In genomic region chr3:52182203-52182602, GRCh38 we compare ENCODE assay signal across 23 cellular contexts. TPM values are rescaled to one million over a fixed set of nuclear protein-coding genes. Genes with fewer than 3 reads are reported as not detected.
A peak's percentile ranks its signal among the peaks of the same experiment; 100 is the strongest.
DNase-seq lines count a peak whose midpoint lies in the region; ATAC-seq and TF ChIP-seq lines count a peak whose summit lies in the region.
"Had no signal": no experiment of that assay in that cellular context is flagged by ENCODE, and none has a peak within 500 bp of the region (broad histone marks: within the 10 kb centered on the region; RNA-seq: fewer than 3 reads in every experiment).

No MANE protein-coding gene starts in this region.

- 88 to 93% methylated on average over 5 to 6 of the region's 6 CpGs for WGBS in thyroid gland, 2 donors
- WGBS in ovary, 3 donors = 77 to 87% (median 85%) methylated on average over 6 of the region's 6 CpGs

- no peaks in the 10 kb centered on the region for H3K9me3 Mint-ChIP-seq in activated CD4-positive, alpha-beta memory T cell treated with anti-CD3 and anti-CD28 coated beads, Interleukin-2, amount 10 ng/mL, durations not matched to agents 7 days and 5 days
- H3K9me3 Mint-ChIP-seq in activated CD4-positive, alpha-beta memory T cell treated with anti-CD3 and anti-CD28 coated beads for 36 hours = no peaks in the 10 kb centered on the region
- H3K9me3 Mint-ChIP-seq in activated CD8-positive, alpha-beta T cell treated with anti-CD3 and anti-CD28 coated beads, Interleukin-2, amount 10 ng/mL, durations not matched to agents 7 days and 5 days (ENCODE audit: insufficient read depth) = no peaks in the 10 kb centered on the region
- H3K9me3 Mint-ChIP-seq: nephron had no signal

- H3K9me3 ChIP-seq in thyroid gland (no peaks in the 10 kb centered on the region), ovary (no peaks in the 10 kb centered on the region)
- H3K9me3 ChIP-seq: BE2C, psoas muscle, thoracic aorta had no signal

- H3K4me1 ChIP-seq in thyroid gland = peaks cover 30 to 33% of the 10 kb centered on the region in 2 donors
- no peaks in the 10 kb centered on the region for H3K4me1 ChIP-seq in ovary (ENCODE audit: insufficient read depth)
- H3K4me1 ChIP-seq: BE2C, psoas muscle had no signal

- POLR2A ChIA-PET in activated CD4-positive, alpha-beta memory T cell treated with anti-CD3 and anti-CD28 coated beads, Interleukin-2, amount 10 ng/mL, durations not matched to agents 7 days and 5 days (lab: Charles Lee) = interaction anchor here (1.4 to 1.9 kb wide), 2 partner anchors 19 to 186 kb away, joined by 3 to 7 read pairs; partner anchors contain the start of gene RPL29
- POLR2A ChIA-PET in activated CD4-positive, alpha-beta memory T cell treated with anti-CD3 and anti-CD28 coated beads for 36 hours (lab: Charles Lee) = interaction anchor here (1.0 kb wide), 1 partner anchor 29 kb away, joined by 3 read pairs; no protein-coding TSS in a partner anchor
- POLR2A ChIA-PET in activated CD8-positive, alpha-beta T cell treated with anti-CD3 and anti-CD28 coated beads, Interleukin-2, amount 10 ng/mL, durations not matched to agents 7 days and 5 days (lab: Charles Lee) = no interaction called here

- CTCF ChIA-PET in activated CD4-positive, alpha-beta memory T cell treated with anti-CD3 and anti-CD28 coated beads, Interleukin-2, amount 10 ng/mL, durations not matched to agents 7 days and 5 days (lab: Charles Lee) = interaction anchor here (0.6 to 1.3 kb wide), 2 partner anchors 9 to 1085 kb away, joined by 3 to 4 read pairs; no protein-coding TSS in a partner anchor
- CTCF ChIA-PET in activated CD4-positive, alpha-beta memory T cell treated with anti-CD3 and anti-CD28 coated beads for 36 hours (lab: Charles Lee) = no interaction called here
- CTCF ChIA-PET in activated CD8-positive, alpha-beta T cell treated with anti-CD3 and anti-CD28 coated beads, Interleukin-2, amount 10 ng/mL, durations not matched to agents 7 days and 5 days (lab: Charles Lee) = interaction anchor here (1.3 kb wide), 1 partner anchor 157 kb away, joined by 5 read pairs; no protein-coding TSS in a partner anchor

- peak overlapping the region; percentile 64 to 94 (median 85) for H3K27ac ChIP-seq in thyroid gland
- H3K27ac ChIP-seq in coronary artery = no peak overlapping the region
- H3K27ac ChIP-seq in ovary = no peak overlapping the region
- H3K27ac ChIP-seq: cardiac muscle cell, psoas muscle, thoracic aorta had no signal

- H3K4me3 Mint-ChIP-seq in activated CD4-positive, alpha-beta memory T cell treated with anti-CD3 and anti-CD28 coated beads, Interleukin-2, amount 10 ng/mL, durations not matched to agents 7 days and 5 days = no peak overlapping the region
- H3K4me3 Mint-ChIP-seq in activated CD4-positive, alpha-beta memory T cell treated with anti-CD3 and anti-CD28 coated beads for 36 hours = no peak overlapping the region
- H3K4me3 Mint-ChIP-seq in activated CD8-positive, alpha-beta T cell treated with anti-CD3 and anti-CD28 coated beads, Interleukin-2, amount 10 ng/mL, durations not matched to agents 7 days and 5 days = no peak overlapping the region
- H3K4me3 Mint-ChIP-seq: nephron had no signal

- H3K36me3 ChIP-seq in thyroid gland = no peaks in the 10 kb centered on the region
- H3K36me3 ChIP-seq in ovary = no peaks in the 10 kb centered on the region
- H3K36me3 ChIP-seq: BE2C, cardiac muscle cell, thoracic aorta had no signal

- H3K27me3 ChIP-seq in thyroid gland = no peaks in the 10 kb centered on the region
- no peaks in the 10 kb centered on the region for H3K27me3 ChIP-seq in ovary
- H3K27me3 ChIP-seq: BE2C, cardiac muscle cell had no signal

- no peak for TF ChIP-seq EP300 in ovary (IDR thresholded peaks at IDR 0.05)

- H3K27me3 Mint-ChIP-seq in activated CD4-positive, alpha-beta memory T cell treated with anti-CD3 and anti-CD28 coated beads, Interleukin-2, amount 10 ng/mL, durations not matched to agents 7 days and 5 days = peaks cover 7% of the 10 kb centered on the region
- H3K27me3 Mint-ChIP-seq in activated CD4-positive, alpha-beta memory T cell treated with anti-CD3 and anti-CD28 coated beads for 36 hours = no peaks in the 10 kb centered on the region
- H3K27me3 Mint-ChIP-seq in activated CD8-positive, alpha-beta T cell treated with anti-CD3 and anti-CD28 coated beads, Interleukin-2, amount 10 ng/mL, durations not matched to agents 7 days and 5 days (ENCODE audit: low read depth) = peaks cover 2% of the 10 kb centered on the region

- no peak overlapping the region for H3K4me3 ChIP-seq in thyroid gland (replicated peaks in 1 of 3)
- no peak overlapping the region for H3K4me3 ChIP-seq in coronary artery
- no peak overlapping the region for H3K4me3 ChIP-seq in ovary
- H3K4me3 ChIP-seq: cardiac muscle cell, psoas muscle, thoracic aorta had no signal

- no peak for TF ChIP-seq CTCF in thyroid gland (IDR thresholded peaks at IDR 0.05)
- no peak for TF ChIP-seq CTCF in coronary artery (IDR thresholded peaks at IDR 0.05)
- TF ChIP-seq CTCF in ovary (IDR thresholded peaks at IDR 0.05) = no peak

- H3K36me3 Mint-ChIP-seq in activated CD4-positive, alpha-beta memory T cell treated with anti-CD3 and anti-CD28 coated beads, Interleukin-2, amount 10 ng/mL, durations not matched to agents 7 days and 5 days (ENCODE audit: low read depth) = no peaks in the 10 kb centered on the region
- no peaks in the 10 kb centered on the region for H3K36me3 Mint-ChIP-seq in activated CD4-positive, alpha-beta memory T cell treated with anti-CD3 and anti-CD28 coated beads for 36 hours
- H3K36me3 Mint-ChIP-seq in activated CD8-positive, alpha-beta T cell treated with anti-CD3 and anti-CD28 coated beads, Interleukin-2, amount 10 ng/mL, durations not matched to agents 7 days and 5 days (ENCODE audit: low read depth) = no peaks in the 10 kb centered on the region

- no peak for TF ChIP-seq POLR2A in thyroid gland (IDR thresholded peaks at IDR 0.05)
- no peak for TF ChIP-seq POLR2A in ovary (IDR thresholded peaks at IDR 0.05)

- intact Hi-C loops in activated CD4-positive, alpha-beta memory T cell treated with anti-CD3 and anti-CD28 coated beads for 36 hours (cut with micrococcal nuclease) = no loop called here
- intact Hi-C loops in thyroid gland (cut with DNase I) (no loop called here), ovary (cut with DNase I) (no loop called here)

- peak; percentile 53 for DNase-seq in activated CD4-positive, alpha-beta memory T cell treated with anti-CD3 and anti-CD28 coated beads, Interleukin-2, amount 10 ng/mL, durations not matched to agents 7 days and 5 days
- no peak for DNase-seq in activated CD4-positive, alpha-beta memory T cell treated with anti-CD3 and anti-CD28 coated beads for 36 hours
- peak; percentile 41 for DNase-seq in activated CD8-positive, alpha-beta T cell treated with anti-CD3 and anti-CD28 coated beads, Interleukin-2, amount 10 ng/mL, durations not matched to agents 7 days and 5 days
- peak; percentile 93 for DNase-seq in left lobe of liver (ENCODE audit: low spot score)
- peak in 1 of 2 donors; percentile 9 for DNase-seq in thyroid gland
- DNase-seq in coronary artery (ENCODE audit: low spot score) = no peak
- no peak for DNase-seq in ovary
- DNase-seq: activated CD4-positive, alpha-beta T cell treated with anti-CD3 and anti-CD28 coated beads, Interleukin-2, amount 50 U/mL, for 4 hours; BE2C; mesenchymal stem cell; NCI-H1417; NCI-H2171; NCI-H774; stimulated activated CD4-positive, alpha-beta T cell treated with anti-CD3 and anti-CD28 coated beads, Interleukin-12 subunit alpha, Interleukin-12 subunit beta, amount 100 ng/mL, for 4 hours had no signal

- peak; percentile 36 for ATAC-seq in activated CD8-positive, alpha-beta T cell treated with anti-CD3 and anti-CD28 coated beads, Interleukin-2, amount 10 ng/mL, durations not matched to agents 7 days and 5 days
- ATAC-seq in left lobe of liver = peak; percentile 73
- ATAC-seq in GM18873 (IDR thresholded peaks at IDR 0.05; ENCODE audit: low FRiP score, unreplicated experiment) = no peak
- ATAC-seq: Panc1, SK-N-SH treated with all-trans-retinoic acid at 6 μM for 48 hours had no signal

- peaks cover 16% of the 10 kb centered on the region for H3K4me1 Mint-ChIP-seq in activated CD4-positive, alpha-beta memory T cell treated with anti-CD3 and anti-CD28 coated beads, Interleukin-2, amount 10 ng/mL, durations not matched to agents 7 days and 5 days
- no peaks in the 10 kb centered on the region for H3K4me1 Mint-ChIP-seq in activated CD4-positive, alpha-beta memory T cell treated with anti-CD3 and anti-CD28 coated beads for 36 hours (ENCODE audit: low read depth)
- peaks cover 17% of the 10 kb centered on the region for H3K4me1 Mint-ChIP-seq in activated CD8-positive, alpha-beta T cell treated with anti-CD3 and anti-CD28 coated beads, Interleukin-2, amount 10 ng/mL, durations not matched to agents 7 days and 5 days (ENCODE audit: low read depth)
- H3K4me1 Mint-ChIP-seq: nephron had no signal

- no peak overlapping the region for H3K27ac Mint-ChIP-seq in activated CD4-positive, alpha-beta memory T cell treated with anti-CD3 and anti-CD28 coated beads, Interleukin-2, amount 10 ng/mL, durations not matched to agents 7 days and 5 days
- H3K27ac Mint-ChIP-seq in activated CD4-positive, alpha-beta memory T cell treated with anti-CD3 and anti-CD28 coated beads for 36 hours = no peak overlapping the region
- H3K27ac Mint-ChIP-seq in activated CD8-positive, alpha-beta T cell treated with anti-CD3 and anti-CD28 coated beads, Interleukin-2, amount 10 ng/mL, durations not matched to agents 7 days and 5 days = peak overlapping the region; percentile 63
- H3K27ac Mint-ChIP-seq: nephron had no signal

RNA-seq across cellular contexts. Expression of gene ALAS1, which starts 15.8 kb away (rescaled TPM):
- total RNA-seq in activated CD4-positive, alpha-beta memory T cell treated with anti-CD3 and anti-CD28 coated beads, Interleukin-2, amount 10 ng/mL, durations not matched to agents 7 days and 5 days = 10 to 100 TPM; 62.1 to 62.6 TPM
- 10 to 100 TPM; 64.4 to 64.5 TPM for total RNA-seq in activated CD4-positive, alpha-beta memory T cell treated with anti-CD3 and anti-CD28 coated beads for 36 hours
- 10 to 100 TPM; 57.7 to 60.8 TPM for total RNA-seq in activated CD8-positive, alpha-beta T cell treated with anti-CD3 and anti-CD28 coated beads, Interleukin-2, amount 10 ng/mL, durations not matched to agents 7 days and 5 days
- total RNA-seq in left lobe of liver (187 TPM), thyroid gland (10 to 100 TPM; 27.7 to 51.9 (median 45.9) TPM), ovary (10 to 100 TPM; 17.9 to 37.4 (median 25.8) TPM)
- polyA plus RNA-seq in ovary = 10 to 100 TPM; 16.1 to 70.1 TPM

RNA-seq across cellular contexts. Expression of gene POC1A, which starts 28.0 kb away (rescaled TPM):
- 10 to 100 TPM; 24.8 to 25.6 TPM for total RNA-seq in activated CD4-positive, alpha-beta memory T cell treated with anti-CD3 and anti-CD28 coated beads, Interleukin-2, amount 10 ng/mL, durations not matched to agents 7 days and 5 days
- 10 to 100 TPM; 28.5 to 30.5 TPM for total RNA-seq in activated CD4-positive, alpha-beta memory T cell treated with anti-CD3 and anti-CD28 coated beads for 36 hours
- 10 to 100 TPM; 31.7 to 32.3 TPM for total RNA-seq in activated CD8-positive, alpha-beta T cell treated with anti-CD3 and anti-CD28 coated beads, Interleukin-2, amount 10 ng/mL, durations not matched to agents 7 days and 5 days
- total RNA-seq in left lobe of liver (2.1 TPM), thyroid gland (1 to 10 TPM in 2 of 4 donors, under 1 TPM in 2; 0.40 to 2.8 (median 1.5) TPM), ovary (1 to 10 TPM in 5 of 7 donors, under 1 TPM in 2; 0.53 to 1.8 (median 1.3) TPM)
- 1 to 10 TPM; 1.1 to 1.3 TPM for polyA plus RNA-seq in ovary

RNA-seq across cellular contexts. Expression of gene TLR9, which starts 43.2 kb away (rescaled TPM):
- total RNA-seq in activated CD4-positive, alpha-beta memory T cell treated with anti-CD3 and anti-CD28 coated beads, Interleukin-2, amount 10 ng/mL, durations not matched to agents 7 days and 5 days = under 1 TPM; 0.55 to 0.83 TPM
- total RNA-seq in activated CD4-positive, alpha-beta memory T cell treated with anti-CD3 and anti-CD28 coated beads for 36 hours = under 1 TPM; 0.59 to 0.90 TPM
- total RNA-seq in activated CD8-positive, alpha-beta T cell treated with anti-CD3 and anti-CD28 coated beads, Interleukin-2, amount 10 ng/mL, durations not matched to agents 7 days and 5 days = under 1 TPM; 0.52 to 0.79 TPM
- total RNA-seq in left lobe of liver = not detected
- under 1 TPM in 1 of 4 donors, not detected in 3; 0.40 TPM for total RNA-seq in thyroid gland
- 1 to 10 TPM in 1 of 7 donors, under 1 TPM in 4, not detected in 2; 0.22 to 1.5 (median 0.74) TPM for total RNA-seq in ovary
- under 1 TPM; 0.15 to 0.58 TPM for polyA plus RNA-seq in ovary
- total RNA-seq: A172, HT-29, thoracic aorta had no signal
- polyA plus RNA-seq: cardiac muscle cell had no signal

RNA-seq across cellular contexts. Expression of gene TWF2, which starts 56.8 kb away (rescaled TPM):
- total RNA-seq in activated CD4-positive, alpha-beta memory T cell treated with anti-CD3 and anti-CD28 coated beads, Interleukin-2, amount 10 ng/mL, durations not matched to agents 7 days and 5 days = 100 to 1,000 TPM; 118 to 119 TPM
- total RNA-seq in activated CD4-positive, alpha-beta memory T cell treated with anti-CD3 and anti-CD28 coated beads for 36 hours = 100 to 1,000 TPM; 114 to 118 TPM
- 100 to 1,000 TPM; 154 to 162 TPM for total RNA-seq in activated CD8-positive, alpha-beta T cell treated with anti-CD3 and anti-CD28 coated beads, Interleukin-2, amount 10 ng/mL, durations not matched to agents 7 days and 5 days
- 16.8 TPM for total RNA-seq in left lobe of liver
- total RNA-seq in thyroid gland = 10 to 100 TPM; 28.3 to 61.1 (median 50.4) TPM
- 10 to 100 TPM; 34.0 to 56.3 (median 43.3) TPM for total RNA-seq in ovary
- 10 to 100 TPM; 14.3 to 40.7 TPM for polyA plus RNA-seq in ovary

Comparison
In these comparisons a context has a peak if more than half of its experiments do, and no peak if none do; other contexts are left out.
1. DNase-seq: peak in activated CD4-positive, alpha-beta memory T cell treated with anti-CD3 and anti-CD28 coated beads, Interleukin-2, amount 10 ng/mL, durations not matched to agents 7 days and 5 days (single experiment), activated CD8-positive, alpha-beta T cell treated with anti-CD3 and anti-CD28 coated beads, Interleukin-2, amount 10 ng/mL, durations not matched to agents 7 days and 5 days (single experiment) and left lobe of liver (single experiment); none in activated CD4-positive, alpha-beta memory T cell treated with anti-CD3 and anti-CD28 coated beads for 36 hours (single experiment), coronary artery (single experiment) and ovary (0 of 5).
2. H3K27ac ChIP-seq: peak in thyroid gland (3 of 3); none in coronary artery (0 of 2) and ovary (0 of 2).